In the genomic region with DNA sequence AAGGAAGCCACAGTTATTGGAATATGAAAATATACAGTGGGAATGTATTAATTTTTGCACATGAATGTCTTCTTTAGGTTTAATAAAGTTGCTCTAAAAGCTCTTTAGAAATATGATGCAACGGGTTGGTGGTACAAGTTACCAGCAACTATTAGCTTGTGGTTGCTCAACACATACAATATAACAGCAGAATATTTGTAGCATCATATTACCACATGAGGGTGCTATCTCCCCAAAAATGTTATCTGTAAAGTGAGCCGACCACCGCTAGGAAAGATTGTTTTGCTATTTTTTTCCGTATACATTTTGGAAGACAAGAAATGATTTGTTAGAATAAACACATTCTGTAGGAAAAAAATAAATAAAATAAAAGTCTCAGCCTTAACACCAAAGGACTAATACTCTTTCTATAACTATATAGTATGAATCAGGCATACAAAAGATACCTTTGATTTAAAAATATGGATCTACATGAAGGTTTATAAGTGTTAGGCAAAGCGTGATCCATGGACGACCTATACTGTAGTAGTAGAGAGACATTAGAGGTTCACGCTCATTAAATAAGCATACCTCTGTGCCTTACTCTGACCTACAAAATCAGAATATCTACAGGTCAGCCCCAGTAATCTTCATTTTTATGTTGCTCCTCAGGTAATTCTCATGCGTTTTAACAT, we compare ENCODE assay signal across 9 cellular contexts.
DNase-seq lines count a peak whose midpoint lies in the region; ATAC-seq, FAIRE-seq and TF ChIP-seq lines count a peak whose summit lies in the region.
"Had no signal": no experiment of that assay in that cellular context is flagged by ENCODE, and none has a peak within 500 bp of the region (broad histone marks: within the 10 kb centered on the region; RNA-seq: fewer than 3 reads in every experiment).

No MANE protein-coding gene starts in this region.

- H3K9ac ChIP-seq in K562 (ENCODE audit: insufficient read depth in 1 of 2, low read depth in 2 of 2, low read length in 2 of 2): no peak overlapping the region

- H3K27ac ChIP-seq in K562 (ENCODE audit: extremely low read depth, low read depth, low read length): no peak overlapping the region
- H3K27ac ChIP-seq in left lung: no peak overlapping the region

- WGBS in K562 (ENCODE audit: insufficient coverage, low coverage, missing lambda C conversion rate): 2% methylated on average over 8 of the region's 8 CpGs

- H3K36me3 ChIP-seq in K562 (ENCODE audit: control insufficient read depth, insufficient read depth, low read length) (no peaks in the 10 kb centered on the region), left lung (no peaks in the 10 kb centered on the region)

- peak in 2 of 3 experiments; percentile 13 to 40; a peak in 2 of 6 replicates for TF ChIP-seq CTCF in K562 (IDR thresholded peaks at IDR 0.05 in 2 of 3, conservative IDR thresholded peaks at IDR 0.05 in 1 of 3; ENCODE audit: insufficient read depth in 2 of 3, low read depth in 1 of 3, low read length in 3 of 3)
- peak in 1 of 2 donors; percentile 44 for TF ChIP-seq CTCF in left lung (IDR thresholded peaks at IDR 0.05)

- FAIRE-seq in K562 (lab: Jason Lieb, UNC): no peak

- in situ Hi-C loops in K562 (cut with MboI): loop anchor here (25.0 kb wide), 1 partner anchor 1178 kb away; no protein-coding TSS in a partner anchor

- no peak overlapping the region for H3K4me2 ChIP-seq in K562 (ENCODE audit: insufficient read depth, low read length)

- no peak overlapping the region for H3K4me3 ChIP-seq in K562
- no peak overlapping the region for H3K4me3 ChIP-seq in left lung

- H3K9me3 ChIP-seq in K562 (replicated peaks; ENCODE audit: control insufficient read depth, insufficient read depth, low read depth, low read length): no peaks in the 10 kb centered on the region
- no peaks in the 10 kb centered on the region for H3K9me3 ChIP-seq in left lung

- no peaks in the 10 kb centered on the region for H3K79me2 ChIP-seq in K562 (ENCODE audit: control insufficient read depth, insufficient read depth, low read length)

- H4K20me1 ChIP-seq in K562 (replicated peaks; ENCODE audit: control insufficient read depth, insufficient read depth, low read length): no peaks in the 10 kb centered on the region

- H3K27me3 ChIP-seq in K562 (ENCODE audit: control insufficient read depth in 2 of 2, insufficient read depth in 2 of 2, low read length in 2 of 2) (no peaks in the 10 kb centered on the region), left lung (no peaks in the 10 kb centered on the region)

- TF ChIP-seq RAD21 in K562 (CRISPR knock-in tag; conservative IDR thresholded peaks at IDR 0.05 in 1 of 2, IDR thresholded peaks at IDR 0.05 in 1 of 2): peak; percentile 43 to 56

- POLR2A ChIA-PET in K562 (lab: Yijun Ruan, JAX): no interaction called here

- CTCF ChIA-PET in K562 (lab: Yijun Ruan, JAX; ENCODE audit: low intra/inter-chr PET ratio): no interaction called here

- no TSS peak for BruUV-seq in K562 (replicated peaks; lab: Mats Ljungman, UMichigan)

- H2AFZ ChIP-seq in K562 (ENCODE audit: low read depth, low read length): no peak overlapping the region

- no peak for TF ChIP-seq POLR2A in K562 (conservative IDR thresholded peaks at IDR 0.05)

- no peaks in the 10 kb centered on the region for H3K4me1 ChIP-seq in K562 (replicated peaks in 1 of 2; ENCODE audit: control insufficient read depth in 2 of 2, insufficient read depth in 2 of 2, low read length in 2 of 2)
- no peaks in the 10 kb centered on the region for H3K4me1 ChIP-seq in left lung

- H3K9me1 ChIP-seq in K562 (ENCODE audit: control insufficient read depth, insufficient read depth, low read length): no peaks in the 10 kb centered on the region

- TF ChIP-seq EP300 in K562 (IDR thresholded peaks at IDR 0.05; ENCODE audit: low read length): no peak

- intact Hi-C loops in K562 (cut with micrococcal nuclease) (loop anchor here (2.0 kb wide), 1 partner anchor 1177 kb away; no protein-coding TSS in a partner anchor), left lung (cut with DNase I) (no loop called here)

- ATAC-seq in HG02943 (IDR thresholded peaks at IDR 0.05; ENCODE audit: low read depth, unreplicated experiment): peak; percentile 57
- no peak for ATAC-seq in K562
- ATAC-seq in left lung: peak; percentile 87

- DNase-seq in NCI-H2081 (lab: John Stamatoyannopoulos, UW) (peak; percentile 51 to 58), NCI-H2081 treated with DMSO at 0.1 percent for 48 hours (lab: John Stamatoyannopoulos, UW) (no peak), NCI-H2196 treated with DMSO at 0.1 percent for 48 hours (lab: John Stamatoyannopoulos, UW; ENCODE audit: unreplicated experiment) (peak; percentile 38), K562 (ENCODE audit: extremely low read depth in 1 of 4, low spot score in 3 of 4) (peak; percentile 7 to 16 (median 7)), left lung (no peak)
- no peak for DNase-seq in activated CD4-positive, alpha-beta T cell treated with anti-CD3 and anti-CD28 coated beads for 4 hours
- no peak for DNase-seq in activated T-cell treated with anti-CD3 and anti-CD28 coated beads, Interleukin-2, amount 50 U/mL, for 48 hours
- DNase-seq: CD4-positive, CD25-positive, alpha-beta regulatory T cell had no signal

TF ChIP-seq in K562, 482 proteins besides CTCF, POLR2A, EP300 and RAD21:
- TF ChIP-seq, protein P1, sequence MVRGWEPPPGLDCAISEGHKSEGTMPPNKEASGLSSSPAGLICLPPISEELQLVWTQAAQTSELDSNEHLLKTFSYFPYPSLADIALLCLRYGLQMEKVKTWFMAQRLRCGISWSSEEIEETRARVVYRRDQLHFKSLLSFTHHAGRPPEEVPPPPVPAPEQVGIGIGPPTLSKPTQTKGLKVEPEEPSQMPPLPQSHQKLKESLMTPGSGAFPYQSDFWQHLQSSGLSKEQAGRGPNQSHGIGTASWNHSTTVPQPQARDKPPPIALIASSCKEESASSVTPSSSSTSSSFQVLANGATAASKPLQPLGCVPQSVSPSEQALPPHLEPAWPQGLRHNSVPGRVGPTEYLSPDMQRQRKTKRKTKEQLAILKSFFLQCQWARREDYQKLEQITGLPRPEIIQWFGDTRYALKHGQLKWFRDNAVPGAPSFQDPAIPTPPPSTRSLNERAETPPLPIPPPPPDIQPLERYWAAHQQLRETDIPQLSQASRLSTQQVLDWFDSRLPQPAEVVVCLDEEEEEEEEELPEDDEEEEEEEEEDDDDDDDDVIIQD (CRISPR knock-in tag; IDR thresholded peaks at IDR 0.05): no peak
- TF ChIP-seq CEBPG (CRISPR knock-in tag; IDR thresholded peaks at IDR 0.05) (no peak), CEBPG (tag; conservative IDR thresholded peaks at IDR 0.05 in 1 of 2, IDR thresholded peaks at IDR 0.05 in 1 of 2) (peak; percentile 64 to 68), CEBPB (tag; IDR thresholded peaks at IDR 0.05) (peak; percentile 65), NR1H2 (CRISPR knock-in tag; IDR thresholded peaks at IDR 0.05) (no peak), RBM14 (IDR thresholded peaks at IDR 0.05; ENCODE audit: borderline replicate concordance, insufficient read depth, low read depth, low read length) (no peak), LCOR (CRISPR knock-in tag; IDR thresholded peaks at IDR 0.05) (no peak), ILK (tag; IDR thresholded peaks at IDR 0.05; ENCODE audit: borderline replicate concordance, low read depth) (no peak)
- TF ChIP-seq, protein P2, sequence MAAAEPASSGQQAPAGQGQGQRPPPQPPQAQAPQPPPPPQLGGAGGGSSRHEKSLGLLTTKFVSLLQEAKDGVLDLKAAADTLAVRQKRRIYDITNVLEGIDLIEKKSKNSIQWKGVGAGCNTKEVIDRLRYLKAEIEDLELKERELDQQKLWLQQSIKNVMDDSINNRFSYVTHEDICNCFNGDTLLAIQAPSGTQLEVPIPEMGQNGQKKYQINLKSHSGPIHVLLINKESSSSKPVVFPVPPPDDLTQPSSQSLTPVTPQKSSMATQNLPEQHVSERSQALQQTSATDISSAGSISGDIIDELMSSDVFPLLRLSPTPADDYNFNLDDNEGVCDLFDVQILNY (CRISPR knock-in tag; IDR thresholded peaks at IDR 0.05): no peak

Comparison
In these comparisons a context has a peak if more than half of its experiments do, and no peak if none do; other contexts are left out.
1. DNase-seq: peak in NCI-H2081 (2 of 2), NCI-H2196 treated with DMSO at 0.1 percent for 48 hours (single experiment) and K562 (4 of 4); none in NCI-H2081 treated with DMSO at 0.1 percent for 48 hours (single experiment), left lung (0 of 2), activated CD4-positive, alpha-beta T cell treated with anti-CD3 and anti-CD28 coated beads for 4 hours (0 of 2) and activated T-cell treated with anti-CD3 and anti-CD28 coated beads, Interleukin-2, amount 50 U/mL, for 48 hours (0 of 2).